23 cellular contexts compared by ENCODE assay signal in the genomic region with DNA sequence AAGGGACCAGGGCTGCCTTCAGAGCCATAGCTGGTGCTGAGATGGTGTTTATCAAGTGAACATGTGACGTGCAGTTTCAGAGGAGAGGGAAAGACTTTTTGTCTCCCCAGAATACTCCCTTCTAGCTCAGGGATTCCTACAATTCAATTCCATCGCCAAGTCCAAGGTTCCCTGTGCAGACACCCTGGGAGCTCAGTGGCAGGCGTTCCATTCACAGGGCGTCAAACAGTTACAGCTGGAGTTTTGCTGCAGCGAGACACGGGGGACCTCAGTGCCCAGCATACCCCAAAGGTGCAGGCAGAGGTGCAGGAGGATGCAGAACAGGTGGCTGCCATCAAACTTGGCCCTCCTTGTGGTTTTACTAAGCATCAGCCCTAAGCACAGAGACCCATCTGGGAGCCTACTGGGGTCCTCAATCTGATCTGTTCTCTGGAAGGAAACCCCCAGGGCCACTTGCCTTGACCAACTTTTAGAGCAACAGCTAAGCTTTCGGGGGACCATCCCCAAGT. TPM values are rescaled to one million over a fixed set of nuclear protein-coding genes. Genes with fewer than 3 reads are reported as not detected.
A peak's percentile ranks its signal among the peaks of the same experiment; 100 is the strongest.
DNase-seq lines count a peak whose midpoint lies in the region; FAIRE-seq and TF ChIP-seq lines count a peak whose summit lies in the region.
"Had no signal": no experiment of that assay in that cellular context is flagged by ENCODE, and none has a peak within 500 bp of the region (broad histone marks: within the 10 kb centered on the region; RNA-seq: fewer than 3 reads in every experiment).

No MANE protein-coding gene starts in this region.

- H3K36me3 ChIP-seq in bronchial epithelial cell (ENCODE audit: control insufficient read depth, insufficient read depth, low read length): no peaks in the 10 kb centered on the region
- no peaks in the 10 kb centered on the region for H3K36me3 ChIP-seq in osteoblast (ENCODE audit: insufficient read depth, low read length)
- no peaks in the 10 kb centered on the region for H3K36me3 ChIP-seq in suprapubic skin
- H3K36me3 ChIP-seq: BLaER1, Peyer's patch had no signal

- H3K4me1 ChIP-seq in osteoblast (ENCODE audit: insufficient read depth, low read length) (no peaks in the 10 kb centered on the region), suprapubic skin (peaks cover 72% of the 10 kb centered on the region)

- no peak overlapping the region for H3K4me3 ChIP-seq in bronchial epithelial cell (ENCODE audit: low read depth, low read length)
- H3K4me3 ChIP-seq in osteoblast (ENCODE audit: insufficient read depth, low read length): no peak overlapping the region
- H3K4me3 ChIP-seq in suprapubic skin: no peak overlapping the region
- H3K4me3 ChIP-seq: BLaER1, Peyer's patch had no signal

- H3K36me3 Mint-ChIP-seq in mesothelial cell of epicardium: no peaks in the 10 kb centered on the region
- no peaks in the 10 kb centered on the region for H3K36me3 Mint-ChIP-seq in activated CD4-positive, alpha-beta memory T cell treated with anti-CD3 and anti-CD28 coated beads, Interleukin-2, amount 10 ng/mL, durations not matched to agents 7 days and 5 days (ENCODE audit: low read depth)
- H3K36me3 Mint-ChIP-seq: CD4-positive, alpha-beta memory T cell had no signal

- 94% methylated on average over 7 of the region's 7 CpGs for WGBS in suprapubic skin

- no peak overlapping the region for H2AFZ ChIP-seq in osteoblast (ENCODE audit: low read length)

- H3K27me3 ChIP-seq in bronchial epithelial cell (ENCODE audit: control insufficient read depth, insufficient read depth, low read length) (peaks cover 2% of the 10 kb centered on the region), osteoblast (ENCODE audit: insufficient read depth, low read length) (peaks cover 28% of the 10 kb centered on the region), suprapubic skin (no peaks in the 10 kb centered on the region)
- H3K27me3 ChIP-seq: BLaER1, Peyer's patch had no signal

- TF ChIP-seq POLR2A in suprapubic skin (IDR thresholded peaks at IDR 0.05): no peak

- TF ChIP-seq CTCF in bronchial epithelial cell (IDR thresholded peaks at IDR 0.05; ENCODE audit: insufficient read depth, low read length, severe bottlenecking): no peak
- no peak for TF ChIP-seq CTCF in osteoblast (IDR thresholded peaks at IDR 0.05; ENCODE audit: extremely low read depth, low read depth, low read length)
- TF ChIP-seq CTCF in suprapubic skin (IDR thresholded peaks at IDR 0.05): no peak
- no peak for TF ChIP-seq CTCF in mesothelial cell of epicardium (IDR thresholded peaks at IDR 0.05; ENCODE audit: unreplicated experiment)

- no peaks in the 10 kb centered on the region for H3K27me3 Mint-ChIP-seq in mesothelial cell of epicardium (ENCODE audit: low read depth)
- H3K27me3 Mint-ChIP-seq in activated CD4-positive, alpha-beta memory T cell treated with anti-CD3 and anti-CD28 coated beads, Interleukin-2, amount 10 ng/mL, durations not matched to agents 7 days and 5 days: peaks cover 23% of the 10 kb centered on the region

- no peak overlapping the region for H3K4me2 ChIP-seq in osteoblast (ENCODE audit: insufficient read depth, low read length)
- H3K4me2 ChIP-seq: BLaER1 had no signal

- no peaks in the 10 kb centered on the region for H3K79me2 ChIP-seq in osteoblast (ENCODE audit: insufficient read depth, low read length)

- H3K9me3 Mint-ChIP-seq in mesothelial cell of epicardium: no peaks in the 10 kb centered on the region
- H3K9me3 Mint-ChIP-seq in activated CD4-positive, alpha-beta memory T cell treated with anti-CD3 and anti-CD28 coated beads, Interleukin-2, amount 10 ng/mL, durations not matched to agents 7 days and 5 days: no peaks in the 10 kb centered on the region
- H3K9me3 Mint-ChIP-seq: CD4-positive, alpha-beta memory T cell; H9 had no signal

- CTCF ChIA-PET in activated CD4-positive, alpha-beta memory T cell treated with anti-CD3 and anti-CD28 coated beads, Interleukin-2, amount 10 ng/mL, durations not matched to agents 7 days and 5 days (lab: Charles Lee): interaction anchor here (4.7 kb wide), 1 partner anchor 124 kb away, joined by 17 read pairs; no protein-coding TSS in a partner anchor

- no peak overlapping the region for H3K27ac Mint-ChIP-seq in mesothelial cell of epicardium
- no peak overlapping the region for H3K27ac Mint-ChIP-seq in activated CD4-positive, alpha-beta memory T cell treated with anti-CD3 and anti-CD28 coated beads, Interleukin-2, amount 10 ng/mL, durations not matched to agents 7 days and 5 days
- H3K27ac Mint-ChIP-seq: H9 had no signal

- peaks cover 54% of the 10 kb centered on the region for H3K4me1 Mint-ChIP-seq in mesothelial cell of epicardium
- H3K4me1 Mint-ChIP-seq in activated CD4-positive, alpha-beta memory T cell treated with anti-CD3 and anti-CD28 coated beads, Interleukin-2, amount 10 ng/mL, durations not matched to agents 7 days and 5 days: no peaks in the 10 kb centered on the region
- H3K4me1 Mint-ChIP-seq: CD4-positive, alpha-beta memory T cell had no signal

- H3K27ac ChIP-seq in osteoblast (ENCODE audit: low read depth, low read length): no peak overlapping the region
- peak overlapping the region; percentile 82 for H3K27ac ChIP-seq in suprapubic skin
- H3K27ac ChIP-seq: BLaER1, Peyer's patch had no signal

- no peak for DNase-seq in bronchial epithelial cell (ENCODE audit: low read depth)
- peak; percentile 22 for DNase-seq in islet precursor cell
- peak; percentile 72 for DNase-seq in osteoblast (ENCODE audit: insufficient read length, low spot score, missing footprints)
- DNase-seq in suprapubic skin (ENCODE audit: low spot score in 2 of 2): no peak
- DNase-seq in mesothelial cell of epicardium (ENCODE audit: low spot score in 2 of 2, unreplicated experiment in 2 of 2): no peak
- DNase-seq in activated CD4-positive, alpha-beta T cell treated with anti-CD3 and anti-CD28 coated beads for 1 hour: no peak
- DNase-seq in activated CD4-positive, alpha-beta memory T cell treated with anti-CD3 and anti-CD28 coated beads, Interleukin-2, amount 10 ng/mL, durations not matched to agents 7 days and 5 days: no peak
- DNase-seq: ACHN; CD4-positive, alpha-beta memory T cell; DMS 273 treated with DMSO at 0.1 percent for 48 hours; DMS79 treated with DMSO at 0.1 percent for 48 hours; H9; NCI-H1694; NCI-H2081; NCI-H2171; NCI-H345; NCI-H524; NCI-H82 had no signal

- peak; percentile 7 for FAIRE-seq in bronchial epithelial cell (lab: Jason Lieb, UNC)

- no peak overlapping the region for H3K4me3 Mint-ChIP-seq in mesothelial cell of epicardium
- H3K4me3 Mint-ChIP-seq in activated CD4-positive, alpha-beta memory T cell treated with anti-CD3 and anti-CD28 coated beads, Interleukin-2, amount 10 ng/mL, durations not matched to agents 7 days and 5 days: no peak overlapping the region
- H3K4me3 Mint-ChIP-seq: CD4-positive, alpha-beta memory T cell; H9 had no signal

- no peaks in the 10 kb centered on the region for H4K20me1 ChIP-seq in osteoblast (ENCODE audit: insufficient read depth, low read length)
- H4K20me1 ChIP-seq: BLaER1 had no signal

- POLR2A ChIA-PET in activated CD4-positive, alpha-beta memory T cell treated with anti-CD3 and anti-CD28 coated beads, Interleukin-2, amount 10 ng/mL, durations not matched to agents 7 days and 5 days (lab: Charles Lee): no interaction called here

- no peaks in the 10 kb centered on the region for H3K9me3 ChIP-seq in osteoblast (ENCODE audit: low read depth, low read length)
- H3K9me3 ChIP-seq in suprapubic skin: no peaks in the 10 kb centered on the region
- H3K9me3 ChIP-seq: BLaER1, Caco-2, Peyer's patch had no signal

- TF ChIP-seq EP300 in suprapubic skin (IDR thresholded peaks at IDR 0.05): no peak

RNA-seq across cellular contexts. Expression of a gene that starts 0.8 kb away (rescaled TPM):
- total RNA-seq in bronchial epithelial cell: 0.79 and 4.4 TPM in 2 replicates
- not detected in 2 replicates for total RNA-seq in osteoblast
- total RNA-seq in suprapubic skin: 1,000 to 10,000 TPM in 3 of 4 donors, 100 to 1,000 TPM in 1; 429 to 3,135 (median 2,230) TPM
- total RNA-seq in mesothelial cell of epicardium: 0.42 TPM in 1 of 3 replicates, not detected in the others
- not detected for total RNA-seq in activated CD4-positive, alpha-beta memory T cell treated with anti-CD3 and anti-CD28 coated beads, Interleukin-2, amount 10 ng/mL, durations not matched to agents 7 days and 5 days
- total RNA-seq: Caco-2; CD4-positive, alpha-beta memory T cell; H9; OCI-LY7; Peyer's patch had no signal

RNA-seq across cellular contexts. Expression of a gene that starts 24.5 kb away (rescaled TPM):
- total RNA-seq in bronchial epithelial cell (0.53 and 1.0 TPM in 2 replicates), osteoblast (not detected in 2 replicates), suprapubic skin (100 to 1,000 TPM in 2 of 4 donors, 10 to 100 TPM in 2; 27.4 to 296 (median 105) TPM), mesothelial cell of epicardium (0.07 TPM in 1 of 3 replicates, not detected in the others)
- total RNA-seq in activated CD4-positive, alpha-beta memory T cell treated with anti-CD3 and anti-CD28 coated beads, Interleukin-2, amount 10 ng/mL, durations not matched to agents 7 days and 5 days: not detected
- total RNA-seq: CD4-positive, alpha-beta memory T cell; H9; HT1080; OCI-LY7; Peyer's patch had no signal

Comparison
In these comparisons a context has a peak if more than half of its experiments do, and no peak if none do; other contexts are left out.
1. DNase-seq: peak in islet precursor cell (single experiment) and osteoblast (single experiment); none in bronchial epithelial cell (single experiment), suprapubic skin (0 of 2), mesothelial cell of epicardium (0 of 2), activated CD4-positive, alpha-beta T cell treated with anti-CD3 and anti-CD28 coated beads for 1 hour (single experiment) and activated CD4-positive, alpha-beta memory T cell treated with anti-CD3 and anti-CD28 coated beads, Interleukin-2, amount 10 ng/mL, durations not matched to agents 7 days and 5 days (single experiment).
2. RNA of a gene that starts 0.8 kb away (total RNA-seq): 429 to 3,135 TPM in suprapubic skin; 0.79 to 4.4 TPM in bronchial epithelial cell, 0.42 TPM in mesothelial cell of epicardium, not detected in osteoblast and not detected in activated CD4-positive, alpha-beta memory T cell treated with anti-CD3 and anti-CD28 coated beads, Interleukin-2, amount 10 ng/mL, durations not matched to agents 7 days and 5 days; every median in the first group is over 10 times any median in the second.
3. RNA of a gene that starts 24.5 kb away (total RNA-seq): 27.4 to 296 TPM in suprapubic skin; 0.53 to 1.0 TPM in bronchial epithelial cell, 0.07 TPM in mesothelial cell of epicardium, not detected in osteoblast and not detected in activated CD4-positive, alpha-beta memory T cell treated with anti-CD3 and anti-CD28 coated beads, Interleukin-2, amount 10 ng/mL, durations not matched to agents 7 days and 5 days; every median in the first group is over 10 times any median in the second.